ENCODE assay signal across 9 cellular contexts in the genomic region with DNA sequence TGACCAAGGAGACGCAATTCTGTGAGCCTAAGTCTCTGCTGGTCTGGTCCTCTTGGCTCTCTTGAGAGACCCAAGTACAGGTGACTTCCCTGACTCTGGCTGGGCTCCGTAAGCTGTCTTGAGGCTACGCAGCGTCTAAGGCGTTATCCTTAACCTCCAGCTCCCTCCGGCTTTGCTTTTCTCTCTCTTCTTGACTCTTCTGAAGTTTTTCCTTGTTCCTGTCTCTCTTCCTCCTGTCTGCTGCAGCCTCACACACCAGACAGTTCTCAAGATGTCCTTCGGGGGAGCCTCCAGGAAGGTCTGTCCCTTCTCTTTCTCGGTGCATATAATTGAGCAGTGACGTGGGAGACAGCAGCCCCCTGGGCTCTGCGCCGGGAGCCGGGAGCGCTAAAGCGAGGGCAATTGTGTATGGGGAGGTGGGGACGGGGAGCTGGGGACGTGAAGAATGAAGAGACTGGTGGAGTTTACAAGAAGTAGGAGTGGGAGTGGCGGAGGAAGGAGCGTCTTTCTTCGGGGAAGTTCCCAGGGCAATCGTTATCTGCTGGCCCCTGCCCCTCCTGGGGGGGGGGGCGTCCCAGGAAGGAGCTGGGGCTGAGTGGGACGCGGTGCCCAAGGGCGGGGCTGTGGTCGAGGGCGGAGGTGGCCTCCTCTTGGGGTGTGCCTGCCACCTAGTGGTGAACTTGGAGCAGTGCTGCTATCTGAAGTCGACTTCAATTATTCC. TPM values are rescaled to one million over a fixed set of nuclear protein-coding genes. Genes with fewer than 3 reads are reported as not detected.
DNase-seq lines count a peak whose midpoint lies in the region; ATAC-seq, FAIRE-seq and TF ChIP-seq lines count a peak whose summit lies in the region.
"Had no signal": no experiment of that assay in that cellular context is flagged by ENCODE, and none has a peak within 500 bp of the region (broad histone marks: within the 10 kb centered on the region; RNA-seq: fewer than 3 reads in every experiment).

No MANE protein-coding gene starts in this region.

- peaks cover 5% of the 10 kb centered on the region for H3K27me3 Mint-ChIP-seq in CD8-positive, alpha-beta T cell (ENCODE audit: low read depth)
- H3K27me3 Mint-ChIP-seq in activated naive CD8-positive, alpha-beta T cell, result no peaks in the 10 kb centered on the region

- no peak overlapping the region for H3K27ac Mint-ChIP-seq in CD8-positive, alpha-beta T cell
- H3K27ac Mint-ChIP-seq in activated naive CD8-positive, alpha-beta T cell, result no peak overlapping the region

- no peaks in the 10 kb centered on the region for H3K9me3 Mint-ChIP-seq in CD8-positive, alpha-beta T cell
- H3K9me3 Mint-ChIP-seq in activated naive CD8-positive, alpha-beta T cell (ENCODE audit: low read depth), result no peaks in the 10 kb centered on the region

- ATAC-seq in CD8-positive, alpha-beta T cell, result peak; percentile 96
- ATAC-seq in GM19452 (IDR thresholded peaks at IDR 0.05; ENCODE audit: unreplicated experiment) (peak; percentile 83), Right ventricle myocardium superior (ENCODE audit: poor library complexity) (peak; percentile 98), pancreas (peak; percentile 95 to 100 (median 97))

- peaks cover 11% of the 10 kb centered on the region for H3K4me1 Mint-ChIP-seq in CD8-positive, alpha-beta T cell (ENCODE audit: low read depth)
- peaks cover 11% of the 10 kb centered on the region for H3K4me1 Mint-ChIP-seq in activated naive CD8-positive, alpha-beta T cell (ENCODE audit: low read depth)

- peak overlapping the region; percentile 81 for H3K4me3 Mint-ChIP-seq in CD8-positive, alpha-beta T cell
- peak overlapping the region; percentile 81 for H3K4me3 Mint-ChIP-seq in activated naive CD8-positive, alpha-beta T cell

- no peaks in the 10 kb centered on the region for H3K36me3 Mint-ChIP-seq in CD8-positive, alpha-beta T cell
- H3K36me3 Mint-ChIP-seq in activated naive CD8-positive, alpha-beta T cell, result no peaks in the 10 kb centered on the region

- FAIRE-seq in HTR-8/SVneo (lab: Jason Lieb, UNC), result peak; percentile 4
- FAIRE-seq in pancreas (lab: Jason Lieb, UNC), result no peak

- H3K9me3 ChIP-seq in CD8-positive, alpha-beta T cell (ENCODE audit: low read length), result no peaks in the 10 kb centered on the region
- H3K9me3 ChIP-seq in pancreas, result no peaks in the 10 kb centered on the region
- no peaks in the 10 kb centered on the region for H3K9me3 ChIP-seq in thymus (ENCODE audit: control insufficient read depth)

- H3K36me3 ChIP-seq in CD8-positive, alpha-beta T cell (ENCODE audit: insufficient read depth, low read length), result no peaks in the 10 kb centered on the region
- H3K36me3 ChIP-seq in pancreas (no peaks in the 10 kb centered on the region), thymus (ENCODE audit: control insufficient read depth, insufficient read depth) (no peaks in the 10 kb centered on the region)

- DNase-seq in CD8-positive, alpha-beta T cell, result peak; percentile 24 to 82 (median 66)
- DNase-seq in HTR-8/SVneo (ENCODE audit: insufficient read length, low spot score), result peak; percentile 63
- peak; percentile 2 for DNase-seq in SKM-1 (lab: John Stamatoyannopoulos, UW; ENCODE audit: unreplicated experiment)
- DNase-seq in Right ventricle myocardium superior, result peak; percentile 83
- peak; percentile 55 to 89 (median 74) for DNase-seq in pancreas

- intact Hi-C loops in CD8-positive, alpha-beta T cell (cut with DNase I, micrococcal nuclease), result loop anchor here (1.0 to 2.0 kb wide), 4 partner anchors 72 to 199 kb away; a partner anchor contains a TSS
- intact Hi-C loops in Right ventricle myocardium superior (cut with DNase I) (loop anchor here (2.0 to 10.0 kb wide), 2 partner anchors 108 to 200 kb away; no protein-coding TSS in a partner anchor), pancreas (cut with DNase I) (loop anchor here in 2 of 3 donors (5.0 to 10.0 kb wide), 3 partner anchors 93 to 190 kb away; a partner anchor contains a TSS)

- 9 to 10% methylated on average over 27 of the region's 27 CpGs for WGBS in pancreas, 2 donors
- 8% methylated on average over 26 of the region's 27 CpGs for WGBS in thymus

- H3K27me3 ChIP-seq in CD8-positive, alpha-beta T cell (ENCODE audit: insufficient read depth, low read length), result no peaks in the 10 kb centered on the region
- no peaks in the 10 kb centered on the region for H3K27me3 ChIP-seq in pancreas
- H3K27me3 ChIP-seq in thymus (ENCODE audit: control insufficient read depth, insufficient read depth), result no peaks in the 10 kb centered on the region

- TF ChIP-seq CTCF in CD8-positive, alpha-beta T cell (IDR thresholded peaks at IDR 0.05), result peak; percentile 97
- peak; percentile 82 to 93 (median 89) for TF ChIP-seq CTCF in pancreas (IDR thresholded peaks at IDR 0.05)

- POLR2A ChIA-PET in CD8-positive, alpha-beta T cell (lab: Charles Lee), result no interaction called here

- H3K4me3 ChIP-seq in CD8-positive, alpha-beta T cell (ENCODE audit: low read depth, low read length), result peak overlapping the region; percentile 59
- H3K4me3 ChIP-seq in pancreas, result peak overlapping the region in 2 of 4 donors; percentile 40 to 60
- H3K4me3 ChIP-seq in thymus (ENCODE audit: low read length), result peak overlapping the region; percentile 32

- peaks cover 5% of the 10 kb centered on the region for H3K4me1 ChIP-seq in CD8-positive, alpha-beta T cell (ENCODE audit: insufficient read depth, low read length)
- H3K4me1 ChIP-seq in pancreas (no peaks in the 10 kb centered on the region), thymus (ENCODE audit: control insufficient read depth, insufficient read depth, low read length) (no peaks in the 10 kb centered on the region)

- H3K27ac ChIP-seq in CD8-positive, alpha-beta T cell (ENCODE audit: low read depth, low read length), result no peak overlapping the region
- no peak overlapping the region for H3K27ac ChIP-seq in pancreas
- H3K27ac ChIP-seq in thymus (ENCODE audit: low read depth), result no peak overlapping the region

- CTCF ChIA-PET in CD8-positive, alpha-beta T cell (lab: Charles Lee), result interaction anchor here (0.5 to 7.4 kb wide), 29 partner anchors 9 to 227 kb away, joined by 3 to 133 read pairs (median 6); a partner anchor contains a TSS

RNA-seq across cellular contexts. Expression of a gene that starts 6.9 kb away (rescaled TPM):
- total RNA-seq in CD8-positive, alpha-beta T cell, result not detected
- total RNA-seq in Right ventricle myocardium superior (not detected), pancreas (under 1 TPM in 4 of 6 donors, not detected in 2; 0.03 to 0.09 (median 0.04) TPM)
- polyA plus RNA-seq in pancreas (under 1 TPM in 1 of 2 donors, not detected in 1; 0.28 TPM), thymus (0.05 TPM)

RNA-seq across cellular contexts. Expression of a gene that starts 40.9 kb away (rescaled TPM):
- total RNA-seq in CD8-positive, alpha-beta T cell, result not detected
- total RNA-seq in Right ventricle myocardium superior (not detected), pancreas (under 1 TPM in 1 of 6 donors, not detected in 5; 0.13 TPM)
- polyA plus RNA-seq in pancreas (not detected), thymus (0.07 TPM)
- total RNA-seq: temporal lobe had no signal

Comparison
In these comparisons a context has a peak if more than half of its experiments do, and no peak if none do; other contexts are left out.
1. DNase-seq: peak in every context shown above with its lines; median percentile 83 in Right ventricle myocardium superior; 74 in pancreas; 66 in CD8-positive, alpha-beta T cell; 63 in HTR-8/SVneo; 2 in SKM-1.